Comparison of ENCODE assay signal across 25 cellular contexts in the genomic region with DNA sequence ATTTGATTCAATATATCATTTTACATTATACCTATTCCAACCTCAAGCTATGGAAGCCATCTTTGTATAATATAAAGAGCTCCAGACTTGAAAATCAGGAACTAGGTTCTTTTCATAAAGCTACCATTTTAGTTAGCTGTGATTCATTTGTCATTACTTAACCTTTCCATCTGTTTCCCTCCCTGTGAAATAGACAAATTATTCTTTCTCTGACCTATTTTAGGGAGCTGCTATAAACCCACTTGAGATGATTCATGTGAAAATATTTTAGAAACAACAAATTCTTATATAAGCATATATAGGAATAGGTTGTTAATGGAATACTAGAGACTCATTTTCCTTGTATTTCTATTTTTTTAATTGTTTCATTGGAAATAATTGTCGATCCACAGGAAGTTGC.
"Had no signal": no experiment of that assay in that cellular context is flagged by ENCODE, and none has a peak within 500 bp of the region (broad histone marks: within the 10 kb centered on the region; RNA-seq: fewer than 3 reads in every experiment).

No MANE protein-coding gene starts in this region.

- H3K4me3 ChIP-seq: adrenal gland, cardiac muscle cell, coronary artery, dorsolateral prefrontal cortex, heart left ventricle, left lung, lower lobe of right lung, right atrium auricular region, tibial nerve had no signal

- ATAC-seq: activated naive CD4-positive, alpha-beta T cell treated with anti-CD3 and anti-CD28 coated beads, Interleukin-2, amount 50 U/mL, for 72 hours; activated T-cell treated with anti-CD3 and anti-CD28 coated beads, Interleukin-2, amount 50 U/mL, for 72 hours; effector memory CD8-positive, alpha-beta T cell; heart left ventricle; left lung; lower lobe of right lung; natural killer cell treated with Interleukin-12 subunit alpha and Interleukin-12 subunit beta and Interleukin-15 and Interleukin-18, amount 100 ng/mL, for 72 hours had no signal

- DNase-seq: activated CD4-positive, alpha-beta T cell treated with anti-CD3 and anti-CD28 coated beads for 4 hours; activated CD4-positive, alpha-beta T cell treated with anti-CD3 and anti-CD28 coated beads, Interleukin-2, amount 50 U/mL, for 4 hours; activated naive CD4-positive, alpha-beta T cell; activated T-cell treated with anti-CD3 and anti-CD28 coated beads for 4 hours; activated T-cell treated with anti-CD3 and anti-CD28 coated beads, Interleukin-2, amount 50 U/mL, for 72 hours; adrenal gland; aorta; dorsolateral prefrontal cortex; effector memory CD8-positive, alpha-beta T cell; heart left ventricle; hypothalamus; kidney glomerular epithelial cell; left lung; lower lobe of right lung; mesenchymal stem cell; stimulated activated CD4-positive, alpha-beta T cell treated with anti-CD3 and anti-CD28 coated beads, Interleukin-15, amount 100 ng/mL, for 24 hours; stimulated activated CD4-positive, alpha-beta T cell treated with anti-CD3 and anti-CD28 coated beads, Interleukin-2, amount 100 ng/mL, for 24 hours; stimulated activated naive CD4-positive, alpha-beta T cell; T-helper 9 cell had no signal
